ENCODE assay signal across 22 cellular contexts in genomic region chr16:85209526-85210121, GRCh38.
A peak's percentile ranks its signal among the peaks of the same experiment; 100 is the strongest.
DNase-seq lines count a peak whose midpoint lies in the region; ATAC-seq and TF ChIP-seq lines count a peak whose summit lies in the region.
"Had no signal": no experiment of that assay in that cellular context is flagged by ENCODE, and none has a peak within 500 bp of the region (broad histone marks: within the 10 kb centered on the region; RNA-seq: fewer than 3 reads in every experiment).

No MANE protein-coding gene starts in this region.

- no peaks in the 10 kb centered on the region for H3K27me3 Mint-ChIP-seq in mesothelial cell of epicardium (ENCODE audit: low read depth)
- H3K27me3 Mint-ChIP-seq: activated CD8-positive, alpha-beta memory T cell treated with anti-CD3 and anti-CD28 coated beads, Interleukin-2, amount 10 ng/mL, durations not matched to agents 7 days and 5 days had no signal

- H3K36me3 ChIP-seq in SK-N-SH (replicated peaks in 1 of 2; ENCODE audit: control insufficient read depth in 1 of 2, insufficient read depth in 2 of 2, low read length in 1 of 2) (no peaks in the 10 kb centered on the region), testis (ENCODE audit: low read depth, missing control alignments) (no peaks in the 10 kb centered on the region)
- H3K36me3 ChIP-seq: BLaER1, uterus had no signal

- H3K27ac Mint-ChIP-seq in mesothelial cell of epicardium = peak overlapping the region; percentile 51
- H3K27ac Mint-ChIP-seq: activated CD8-positive, alpha-beta memory T cell treated with anti-CD3 and anti-CD28 coated beads, Interleukin-2, amount 10 ng/mL, durations not matched to agents 7 days and 5 days; activated naive CD8-positive, alpha-beta T cell treated with anti-CD3 and anti-CD28 coated beads, Interleukin-2, amount 50 U/mL, for 24 hours; activated T-helper 17 cell treated with anti-CD3 and anti-CD28 coated beads, Interleukin-2, amount 50 U/mL, for 72 hours had no signal

- TF ChIP-seq EP300 in SK-N-SH (IDR thresholded peaks at IDR 0.05; ENCODE audit: borderline replicate concordance in 1 of 2, low read depth in 1 of 2, low read length in 1 of 2) = no peak

- H3K4me3 Mint-ChIP-seq in mesothelial cell of epicardium = no peak overlapping the region
- H3K4me3 Mint-ChIP-seq: activated CD8-positive, alpha-beta memory T cell treated with anti-CD3 and anti-CD28 coated beads, Interleukin-2, amount 10 ng/mL, durations not matched to agents 7 days and 5 days; activated naive CD8-positive, alpha-beta T cell treated with anti-CD3 and anti-CD28 coated beads, Interleukin-2, amount 50 U/mL, for 24 hours; activated T-helper 17 cell treated with anti-CD3 and anti-CD28 coated beads, Interleukin-2, amount 50 U/mL, for 72 hours had no signal

- no peak for TF ChIP-seq POLR2A in testis (IDR thresholded peaks at IDR 0.05)

- H3K9me2 ChIP-seq in SK-N-SH = no peaks in the 10 kb centered on the region

- POLR2A ChIA-PET in SK-N-SH (lab: Yijun Ruan, JAX) = interaction anchor here (1.2 kb wide), 1 partner anchor 10 kb away, joined by 3 read pairs; no protein-coding TSS in a partner anchor

- no peak overlapping the region for H3K4me3 ChIP-seq in SK-N-SH (ENCODE audit: low read depth in 2 of 2, low read length in 1 of 2)
- H3K4me3 ChIP-seq in choroid plexus epithelial cell (ENCODE audit: low read depth, low read length) = no peak overlapping the region
- no peak overlapping the region for H3K4me3 ChIP-seq in testis
- H3K4me3 ChIP-seq: BLaER1, lung, uterus had no signal

- no peaks in the 10 kb centered on the region for H4K20me1 ChIP-seq in SK-N-SH (ENCODE audit: insufficient read depth)
- H4K20me1 ChIP-seq: BLaER1 had no signal

- no peak overlapping the region for H3K9ac ChIP-seq in SK-N-SH
- H3K9ac ChIP-seq: BLaER1 had no signal

- peaks cover 10% of the 10 kb centered on the region for H3F3A ChIP-seq in SK-N-SH (replicated peaks; ENCODE audit: insufficient read depth)

- DNase-seq in SK-N-SH (no peak), choroid plexus epithelial cell (ENCODE audit: low read depth) (no peak), mesothelial cell of epicardium (ENCODE audit: low spot score in 2 of 2, unreplicated experiment in 2 of 2) (no peak), testis (peak; percentile 51), NCI-H510A (lab: John Stamatoyannopoulos, UW) (no peak), COR-L47 (lab: John Stamatoyannopoulos, UW) (no peak), GDM1 (lab: John Stamatoyannopoulos, UW) (no peak)
- DNase-seq: activated CD4-positive, alpha-beta T cell treated with anti-CD3 and anti-CD28 coated beads for 4 hours; activated CD8-positive, alpha-beta memory T cell treated with anti-CD3 and anti-CD28 coated beads, Interleukin-2, amount 10 ng/mL, durations not matched to agents 7 days and 5 days; activated naive CD8-positive, alpha-beta T cell treated with anti-CD3 and anti-CD28 coated beads, Interleukin-2, amount 50 U/mL, for 24 hours; head of caudate nucleus; KG1; MV-4-11; NCI-H1694 treated with DMSO at 0.1 percent for 48 hours; NCI-H345; stimulated activated CD4-positive, alpha-beta T cell treated with anti-CD3 and anti-CD28 coated beads, Interleukin-12 subunit alpha, Interleukin-12 subunit beta, amount 100 ng/mL, for 4 hours; stimulated activated CD8-positive, alpha-beta memory T cell treated with anti-CD3 and anti-CD28 coated beads, Interleukin-4, amount 100 ng/mL, for 48 hours; uterus had no signal

- 88% methylated on average over 15 of the region's 17 CpGs for WGBS in SK-N-SH (ENCODE audit: low lambda C conversion rate)
- 71% methylated on average over 16 to 17 of the region's 17 CpGs for WGBS in testis, 2 donors

- intact Hi-C loops in testis (cut with DNase I; ENCODE audit: low total_unique reads) = loop anchor here (10.0 kb wide), 1 partner anchor 85 kb away; no protein-coding TSS in a partner anchor

- peaks cover 27 to 63% of the 10 kb centered on the region in 2 experiments; a peak in 3 of 4 replicates for H3K4me1 ChIP-seq in SK-N-SH (ENCODE audit: control insufficient read depth in 1 of 2, insufficient read depth in 2 of 2, low read depth in 1 of 2, low read length in 1 of 2)
- peaks cover 56% of the 10 kb centered on the region for H3K4me1 ChIP-seq in testis

- H3K27me3 ChIP-seq in SK-N-SH (ENCODE audit: insufficient read depth) (no peaks in the 10 kb centered on the region), testis (no peaks in the 10 kb centered on the region)
- H3K27me3 ChIP-seq: BLaER1, uterus had no signal

- no peak for ATAC-seq in SK-N-SH treated with all-trans-retinoic acid at 6 μM for 48 hours
- ATAC-seq: activated CD8-positive, alpha-beta memory T cell treated with anti-CD3 and anti-CD28 coated beads, Interleukin-2, amount 10 ng/mL, durations not matched to agents 7 days and 5 days; activated naive CD8-positive, alpha-beta T cell treated with anti-CD3 and anti-CD28 coated beads, Interleukin-2, amount 50 U/mL, for 24 hours; activated T-helper 17 cell treated with anti-CD3 and anti-CD28 coated beads, Interleukin-2, amount 50 U/mL, for 72 hours had no signal

- H3K4me2 ChIP-seq in SK-N-SH = no peak overlapping the region
- H3K4me2 ChIP-seq: BLaER1 had no signal

- CTCF ChIA-PET in SK-N-SH (lab: Yijun Ruan, JAX) = interaction anchor here (0.7 to 2.0 kb wide), 5 partner anchors 10 to 131 kb away, joined by 3 to 9 read pairs (median 3); no protein-coding TSS in a partner anchor

- H3K27ac ChIP-seq in SK-N-SH (ENCODE audit: low read depth in 2 of 2, low read length in 1 of 2) (peak overlapping the region in 1 of 2 experiments; percentile 26; a peak in 1 of 4 replicates), testis (no peak overlapping the region)
- H3K27ac ChIP-seq: BLaER1, uterus had no signal

- no peak for TF ChIP-seq RAD21 in SK-N-SH (IDR thresholded peaks at IDR 0.05; ENCODE audit: low read length)

- TF ChIP-seq CTCF in SK-N-SH (IDR thresholded peaks at IDR 0.05) (peak; percentile 15; the same call in 1 of the 2 replicates), choroid plexus epithelial cell (conservative IDR thresholded peaks at IDR 0.05; ENCODE audit: low read depth, low read length) (peak; percentile 18), mesothelial cell of epicardium (IDR thresholded peaks at IDR 0.05; ENCODE audit: unreplicated experiment) (no peak), testis (IDR thresholded peaks at IDR 0.05) (no peak)

- no peak overlapping the region for H2AFZ ChIP-seq in SK-N-SH (ENCODE audit: low read depth)

- peaks cover 47% of the 10 kb centered on the region for H3K4me1 Mint-ChIP-seq in mesothelial cell of epicardium
- H3K4me1 Mint-ChIP-seq: activated CD8-positive, alpha-beta memory T cell treated with anti-CD3 and anti-CD28 coated beads, Interleukin-2, amount 10 ng/mL, durations not matched to agents 7 days and 5 days; activated naive CD8-positive, alpha-beta T cell treated with anti-CD3 and anti-CD28 coated beads, Interleukin-2, amount 50 U/mL, for 24 hours; activated T-helper 17 cell treated with anti-CD3 and anti-CD28 coated beads, Interleukin-2, amount 50 U/mL, for 72 hours had no signal

- H3K36me3 Mint-ChIP-seq in mesothelial cell of epicardium = no peaks in the 10 kb centered on the region
- H3K36me3 Mint-ChIP-seq: activated CD8-positive, alpha-beta memory T cell treated with anti-CD3 and anti-CD28 coated beads, Interleukin-2, amount 10 ng/mL, durations not matched to agents 7 days and 5 days had no signal

- no peaks in the 10 kb centered on the region for H3K9me3 Mint-ChIP-seq in mesothelial cell of epicardium
- H3K9me3 Mint-ChIP-seq: activated naive CD8-positive, alpha-beta T cell treated with anti-CD3 and anti-CD28 coated beads, Interleukin-2, amount 50 U/mL, for 24 hours; activated T-helper 17 cell treated with anti-CD3 and anti-CD28 coated beads, Interleukin-2, amount 50 U/mL, for 72 hours had no signal

- no peaks in the 10 kb centered on the region for H3K9me3 ChIP-seq in SK-N-SH
- no peaks in the 10 kb centered on the region for H3K9me3 ChIP-seq in testis
- H3K9me3 ChIP-seq: uterus had no signal

- peaks cover 18% of the 10 kb centered on the region; the same call in 1 of the 2 replicates for H3K79me2 ChIP-seq in SK-N-SH (ENCODE audit: insufficient read depth)

TF ChIP-seq in SK-N-SH, 30 proteins besides CTCF, POLR2A, EP300 and RAD21:
- no peak for TF ChIP-seq USF1 (IDR thresholded peaks at IDR 0.05; ENCODE audit: borderline replicate concordance, low read depth)
- no peak for TF ChIP-seq RCOR1 (IDR thresholded peaks at IDR 0.05; ENCODE audit: low read length)

TF ChIP-seq in SK-N-SH treated with all-trans-retinoic acid at 6 μM for 48 hours, 23 proteins besides CTCF, POLR2A, EP300 and RAD21 (continues in another document):
- TF ChIP-seq GLIS3 (CRISPR knock-in tag; IDR thresholded peaks at IDR 0.05) (no peak), ZFP3 (CRISPR knock-in tag; IDR thresholded peaks at IDR 0.05) (no peak), ARNTL (CRISPR knock-in tag; IDR thresholded peaks at IDR 0.05; ENCODE audit: borderline replicate concordance, low read depth) (no peak), TOX (CRISPR knock-in tag; IDR thresholded peaks at IDR 0.05; ENCODE audit: borderline replicate concordance) (no peak), RARB (CRISPR knock-in tag; IDR thresholded peaks at IDR 0.05) (no peak), PPARA (CRISPR knock-in tag; IDR thresholded peaks at IDR 0.05; ENCODE audit: borderline replicate concordance) (no peak), CREB5 (CRISPR knock-in tag; IDR thresholded peaks at IDR 0.05; ENCODE audit: low read depth) (no peak), CSRNP3 (CRISPR knock-in tag; IDR thresholded peaks at IDR 0.05) (no peak)

Comparison
In these comparisons a context has a peak if more than half of its experiments do, and no peak if none do; other contexts are left out.
1. CTCF ChIP-seq: peak in SK-N-SH (single experiment) and choroid plexus epithelial cell (single experiment); none in mesothelial cell of epicardium (single experiment) and testis (0 of 3).